Comparison of ENCODE assay signal across 11 cellular contexts in the genomic region with DNA sequence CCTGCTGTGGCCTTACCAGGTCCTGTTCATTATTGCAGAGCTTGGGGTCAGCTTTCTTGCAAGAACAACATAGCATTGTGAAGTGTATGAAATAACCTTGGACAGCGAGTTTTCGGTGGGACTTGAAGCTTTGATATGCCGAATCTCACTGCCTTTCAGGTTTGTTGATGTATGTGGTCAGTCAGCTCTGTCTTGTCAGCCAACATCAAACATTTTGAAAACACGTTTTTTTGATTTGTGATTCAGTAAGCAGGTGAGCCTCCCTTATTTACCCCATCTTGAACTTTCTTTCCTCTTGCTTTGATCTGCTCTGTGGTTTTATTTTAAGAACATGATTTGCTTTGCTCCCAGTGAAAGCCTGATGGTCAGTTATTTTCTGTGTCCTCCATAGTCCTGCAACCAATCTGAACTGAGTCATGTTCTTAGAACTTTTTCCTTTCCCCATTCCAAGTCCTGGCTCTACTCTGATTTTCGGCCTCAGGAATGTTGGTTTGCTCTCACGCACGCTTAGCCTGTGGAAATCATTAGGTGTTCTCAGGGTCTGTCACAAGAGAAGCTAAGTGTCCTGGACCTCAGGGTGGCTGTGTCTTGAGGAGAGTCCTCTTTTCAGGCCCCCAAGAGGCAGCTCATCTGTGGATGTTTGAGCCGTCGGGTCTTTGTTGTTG. TPM values are rescaled to one million over a fixed set of nuclear protein-coding genes. Genes with fewer than 3 reads are reported as not detected.
DNase-seq lines count a peak whose midpoint lies in the region; ATAC-seq and TF ChIP-seq lines count a peak whose summit lies in the region.
"Had no signal": no experiment of that assay in that cellular context is flagged by ENCODE, and none has a peak within 500 bp of the region (broad histone marks: within the 10 kb centered on the region; RNA-seq: fewer than 3 reads in every experiment).

No MANE protein-coding gene starts in this region.

- no peak overlapping the region for H2AFZ ChIP-seq in fibroblast of lung (ENCODE audit: low read length)

- no peaks in the 10 kb centered on the region for H4K20me1 ChIP-seq in fibroblast of lung (ENCODE audit: control insufficient read depth, extremely low read depth, insufficient read depth, low read length)

- H3K4me2 ChIP-seq in fibroblast of lung (ENCODE audit: extremely low read depth, insufficient read depth, low read length), result peak overlapping the region; percentile 85

- H3K27ac ChIP-seq in fibroblast of lung (ENCODE audit: insufficient read depth, low read length), result peak overlapping the region; percentile 88
- H3K27ac ChIP-seq in vagina, result peak overlapping the region; percentile 78

- H3K9me3 ChIP-seq in fibroblast of lung (ENCODE audit: control insufficient read depth, insufficient read depth, low read depth, low read length) (no peaks in the 10 kb centered on the region), vagina (no peaks in the 10 kb centered on the region)

- H3K36me3 ChIP-seq in fibroblast of lung (ENCODE audit: control insufficient read depth, insufficient read depth, low read length) (no peaks in the 10 kb centered on the region), vagina (no peaks in the 10 kb centered on the region)

- intact Hi-C loops in vagina (cut with DNase I), result no loop called here

- no peak for TF ChIP-seq POLR2A in vagina (IDR thresholded peaks at IDR 0.05)

- peaks cover 16% of the 10 kb centered on the region for H3K4me1 ChIP-seq in fibroblast of lung (ENCODE audit: control insufficient read depth, extremely low read depth, insufficient read depth, low read length)
- H3K4me1 ChIP-seq in vagina, result peaks cover 51% of the 10 kb centered on the region

- no peaks in the 10 kb centered on the region for H3K9me3 Mint-ChIP-seq in activated naive CD4-positive, alpha-beta T cell treated with anti-CD3 and anti-CD28 coated beads, Interleukin-2, amount 50 U/mL, for 24 hours
- no peaks in the 10 kb centered on the region for H3K9me3 Mint-ChIP-seq in natural killer cell treated with Interleukin-12 subunit alpha and Interleukin-12 subunit beta and Interleukin-15 and Interleukin-18, amount 100 ng/mL, for 72 hours

- H3K27ac Mint-ChIP-seq in activated naive CD4-positive, alpha-beta T cell treated with anti-CD3 and anti-CD28 coated beads, Interleukin-2, amount 50 U/mL, for 24 hours, result peak overlapping the region; percentile 21
- peak overlapping the region; percentile 28 to 37 for H3K27ac Mint-ChIP-seq in natural killer cell treated with Interleukin-12 subunit alpha and Interleukin-12 subunit beta and Interleukin-15 and Interleukin-18, amount 100 ng/mL, for 72 hours

- H3K27me3 ChIP-seq in fibroblast of lung (ENCODE audit: control insufficient read depth, insufficient read depth, low read length) (no peaks in the 10 kb centered on the region), vagina (no peaks in the 10 kb centered on the region)

- DNase-seq in activated naive CD4-positive, alpha-beta T cell (lab: John Stamatoyannopoulos, UW), result no peak
- DNase-seq in fibroblast of lung (ENCODE audit: low read depth in 2 of 2) (peak in 1 of 2 donors; percentile 96), vagina (ENCODE audit: extremely low spot score in 2 of 2) (no peak), NCI-H128 (lab: John Stamatoyannopoulos, UW; ENCODE audit: unreplicated experiment) (no peak), activated gamma-delta T cell (lab: John Stamatoyannopoulos, UW) (no peak)
- no peak for DNase-seq in natural killer cell treated with Interleukin-12 subunit alpha and Interleukin-12 subunit beta and Interleukin-15 and Interleukin-18, amount 100 ng/mL, for 72 hours (ENCODE audit: low spot score)
- DNase-seq: SHP77 treated with DMSO at 0.1 percent for 48 hours; stimulated activated CD4-positive, alpha-beta T cell treated with anti-CD3 and anti-CD28 coated beads, Interleukin-4, amount 100 ng/mL, for 4 hours had no signal

- peaks cover 34% of the 10 kb centered on the region for H3K79me2 ChIP-seq in fibroblast of lung (ENCODE audit: control insufficient read depth, insufficient read depth, low read length)

- TF ChIP-seq CTCF in fibroblast of lung (conservative IDR thresholded peaks at IDR 0.05 in 1 of 2, IDR thresholded peaks at IDR 0.05 in 1 of 2; ENCODE audit: low read depth in 1 of 2, low read length in 2 of 2) (no peak), vagina (IDR thresholded peaks at IDR 0.05) (no peak)

- H3K9ac ChIP-seq in fibroblast of lung (ENCODE audit: insufficient read depth, low read length), result no peak overlapping the region

- no peak overlapping the region for H3K4me3 Mint-ChIP-seq in activated naive CD4-positive, alpha-beta T cell treated with anti-CD3 and anti-CD28 coated beads, Interleukin-2, amount 50 U/mL, for 24 hours
- no peak overlapping the region for H3K4me3 Mint-ChIP-seq in natural killer cell treated with Interleukin-12 subunit alpha and Interleukin-12 subunit beta and Interleukin-15 and Interleukin-18, amount 100 ng/mL, for 72 hours
- H3K4me3 Mint-ChIP-seq: B cell had no signal

- no peaks in the 10 kb centered on the region for H3K27me3 Mint-ChIP-seq in activated naive CD4-positive, alpha-beta T cell treated with anti-CD3 and anti-CD28 coated beads, Interleukin-2, amount 50 U/mL, for 24 hours
- H3K27me3 Mint-ChIP-seq in natural killer cell treated with Interleukin-12 subunit alpha and Interleukin-12 subunit beta and Interleukin-15 and Interleukin-18, amount 100 ng/mL, for 72 hours, result no peaks in the 10 kb centered on the region
- H3K27me3 Mint-ChIP-seq: B cell had no signal

- peaks cover 4% of the 10 kb centered on the region for H3K36me3 Mint-ChIP-seq in activated naive CD4-positive, alpha-beta T cell treated with anti-CD3 and anti-CD28 coated beads, Interleukin-2, amount 50 U/mL, for 24 hours
- no peaks in the 10 kb centered on the region for H3K36me3 Mint-ChIP-seq in natural killer cell treated with Interleukin-12 subunit alpha and Interleukin-12 subunit beta and Interleukin-15 and Interleukin-18, amount 100 ng/mL, for 72 hours

- H3K4me1 Mint-ChIP-seq in activated naive CD4-positive, alpha-beta T cell treated with anti-CD3 and anti-CD28 coated beads, Interleukin-2, amount 50 U/mL, for 24 hours, result peaks cover 56% of the 10 kb centered on the region
- peaks cover 29 to 44% of the 10 kb centered on the region in 2 donors for H3K4me1 Mint-ChIP-seq in natural killer cell treated with Interleukin-12 subunit alpha and Interleukin-12 subunit beta and Interleukin-15 and Interleukin-18, amount 100 ng/mL, for 72 hours (ENCODE audit: low read depth in 2 of 2)

- peak overlapping the region in 1 of 4 experiments; percentile 11 for H3K4me3 ChIP-seq in fibroblast of lung (replicated peaks in 1 of 4; ENCODE audit: control extremely low read depth in 1 of 4, insufficient read depth in 1 of 4, low read depth in 3 of 4, low read length in 4 of 4)
- H3K4me3 ChIP-seq in vagina, result no peak overlapping the region

- ATAC-seq in natural killer cell treated with Interleukin-12 subunit alpha and Interleukin-12 subunit beta and Interleukin-15 and Interleukin-18, amount 100 ng/mL, for 72 hours, result no peak
- no peak for ATAC-seq in HG02610 (IDR thresholded peaks at IDR 0.05; ENCODE audit: unreplicated experiment)

RNA-seq across cellular contexts. Expression of a gene that starts 8.7 kb away (rescaled TPM):
- total RNA-seq in fibroblast of lung (28.8 and 40.0 TPM in 2 replicates), vagina (80.8 TPM)
- 33.7 and 36.8 TPM in 2 replicates for polyA plus RNA-seq in fibroblast of lung
- 26.7 and 34.8 TPM in 2 replicates for polyA plus RNA-seq in fibroblast of lung (2012)
- polyA minus RNA-seq in fibroblast of lung (ENCODE audit: low replicate concordance), result 60.4 and 66.8 TPM in 2 replicates
- total RNA-seq in natural killer cell treated with Interleukin-12 subunit alpha and Interleukin-12 subunit beta and Interleukin-15 and Interleukin-18, amount 100 ng/mL, for 72 hours, result 10 to 100 TPM; 21.0 to 33.1 TPM

RNA-seq across cellular contexts. Expression of a gene that starts 38.0 kb away (rescaled TPM):
- total RNA-seq in fibroblast of lung (1.0 and 3.1 TPM in 2 replicates), vagina (6.4 TPM)
- 6.5 and 9.7 TPM in 2 replicates for polyA plus RNA-seq in fibroblast of lung
- polyA plus RNA-seq in fibroblast of lung (2012), result 6.0 and 7.4 TPM in 2 replicates
- polyA minus RNA-seq in fibroblast of lung (ENCODE audit: low replicate concordance), result 21.4 and 30.7 TPM in 2 replicates
- 10 to 100 TPM; 13.2 to 39.6 TPM for total RNA-seq in natural killer cell treated with Interleukin-12 subunit alpha and Interleukin-12 subunit beta and Interleukin-15 and Interleukin-18, amount 100 ng/mL, for 72 hours

RNA-seq across cellular contexts. Expression of a gene that starts 38.2 kb away (rescaled TPM):
- total RNA-seq in fibroblast of lung (8.5 and 10.6 TPM in 2 replicates), vagina (7.4 TPM)
- polyA plus RNA-seq in fibroblast of lung, result 22.0 and 22.9 TPM in 2 replicates
- 23.9 and 26.2 TPM in 2 replicates for polyA plus RNA-seq in fibroblast of lung (2012)
- 1.3 and 1.7 TPM in 2 replicates for polyA minus RNA-seq in fibroblast of lung (ENCODE audit: low replicate concordance)
- total RNA-seq in natural killer cell treated with Interleukin-12 subunit alpha and Interleukin-12 subunit beta and Interleukin-15 and Interleukin-18, amount 100 ng/mL, for 72 hours, result 1 to 10 TPM; 3.0 to 4.5 TPM
